ENCODE assay signal across 8 cellular contexts in genomic region chr19:19822148-19822429, GRCh38. TPM values are rescaled to one million over a fixed set of nuclear protein-coding genes. Genes with fewer than 3 reads are reported as not detected.
A peak's percentile ranks its signal among the peaks of the same experiment; 100 is the strongest.
DNase-seq lines count a peak whose midpoint lies in the region; ATAC-seq and TF ChIP-seq lines count a peak whose summit lies in the region.

No MANE protein-coding gene starts in this region.

- peak overlapping the region; percentile 87 for H3K4me3 ChIP-seq in BLaER1

- intact Hi-C loops in natural killer cell (cut with micrococcal nuclease): loop anchor here (5.0 kb wide), 2 partner anchors 90 to 745 kb away; partner anchors contain the start of genes ZNF14 and ZNF737

- no peaks in the 10 kb centered on the region for H3K36me3 Mint-ChIP-seq in natural killer cell

- peak overlapping the region; percentile 94 for H3K9ac ChIP-seq in BLaER1

- H3K9me3 ChIP-seq in BLaER1: peaks cover 77% of the 10 kb centered on the region

- no peaks in the 10 kb centered on the region for H3K27me3 Mint-ChIP-seq in natural killer cell (ENCODE audit: low read depth in 2 of 2)

- no peaks in the 10 kb centered on the region for H3K27me3 ChIP-seq in BLaER1

- peak overlapping the region; percentile 91 for H3K4me2 ChIP-seq in BLaER1

- TF ChIP-seq CTCF in natural killer cell (IDR thresholded peaks at IDR 0.05): no peak

- peaks cover 24 to 28% of the 10 kb centered on the region in 2 donors for H3K4me1 Mint-ChIP-seq in natural killer cell

- H3K4me1 ChIP-seq in BLaER1: peaks cover 9% of the 10 kb centered on the region; the same call in 1 of the 2 replicates

- H3K4me3 Mint-ChIP-seq in natural killer cell: peak overlapping the region; percentile 98

- H3K27ac ChIP-seq in BLaER1: peak overlapping the region; percentile 95

- in situ Hi-C loops in ACHN (cut with HindIII; ENCODE audit: low pct_ligation_motif_present, low pct_unique_long_range_greater_than_20kb, low sequenced_read_pairs): no loop called here

- H3K9me3 Mint-ChIP-seq in natural killer cell: no peaks in the 10 kb centered on the region

- H3K27ac Mint-ChIP-seq in natural killer cell: peak overlapping the region; percentile 99

- no peaks in the 10 kb centered on the region for H4K20me1 ChIP-seq in BLaER1

- no peak for ATAC-seq in natural killer cell

- H3K36me3 ChIP-seq in BLaER1: peaks cover 33% of the 10 kb centered on the region

- peak; percentile 21 for DNase-seq in NCI-H146 treated with DMSO at 0.1 percent for 48 hours (lab: John Stamatoyannopoulos, UW; ENCODE audit: unreplicated experiment)
- DNase-seq in dermis blood vessel endothelial cell: peak; percentile 11
- DNase-seq in natural killer cell: no peak
- no peak for DNase-seq in dedifferentiated amniotic fluid mesenchymal stem cell (ENCODE audit: extremely low spot score)
- DNase-seq in C1 segment of cervical spinal cord (lab: John Stamatoyannopoulos, UW): no peak
- DNase-seq in NCI-H2227 treated with DMSO at 0.1 percent for 48 hours (lab: John Stamatoyannopoulos, UW): no peak
- no peak for DNase-seq in ACHN

RNA-seq across cellular contexts. Expression of gene ZNF506, which starts 0.5 kb away (rescaled TPM):
- 11.4 and 16.3 TPM in 2 replicates for total RNA-seq in dermis blood vessel endothelial cell
- total RNA-seq in natural killer cell: 10 to 100 TPM; 35.0 to 62.8 (median 44.0) TPM

RNA-seq across cellular contexts. Expression of gene ZNF253, which starts 43.6 kb away (rescaled TPM):
- total RNA-seq in dermis blood vessel endothelial cell (4.7 and 6.3 TPM in 2 replicates), natural killer cell (10 to 100 TPM in 2 of 3 donors, 1 to 10 TPM in 1; 8.6 to 14.7 (median 10.1) TPM)

Comparison
In these comparisons a context has a peak if more than half of its experiments do, and no peak if none do; other contexts are left out.
1. DNase-seq: peak in NCI-H146 treated with DMSO at 0.1 percent for 48 hours (single experiment) and dermis blood vessel endothelial cell (single experiment); none in natural killer cell (single experiment), dedifferentiated amniotic fluid mesenchymal stem cell (single experiment), C1 segment of cervical spinal cord (0 of 14), NCI-H2227 treated with DMSO at 0.1 percent for 48 hours (single experiment) and ACHN (single experiment).